1 cellular context compared by ENCODE assay signal in the genomic region with DNA sequence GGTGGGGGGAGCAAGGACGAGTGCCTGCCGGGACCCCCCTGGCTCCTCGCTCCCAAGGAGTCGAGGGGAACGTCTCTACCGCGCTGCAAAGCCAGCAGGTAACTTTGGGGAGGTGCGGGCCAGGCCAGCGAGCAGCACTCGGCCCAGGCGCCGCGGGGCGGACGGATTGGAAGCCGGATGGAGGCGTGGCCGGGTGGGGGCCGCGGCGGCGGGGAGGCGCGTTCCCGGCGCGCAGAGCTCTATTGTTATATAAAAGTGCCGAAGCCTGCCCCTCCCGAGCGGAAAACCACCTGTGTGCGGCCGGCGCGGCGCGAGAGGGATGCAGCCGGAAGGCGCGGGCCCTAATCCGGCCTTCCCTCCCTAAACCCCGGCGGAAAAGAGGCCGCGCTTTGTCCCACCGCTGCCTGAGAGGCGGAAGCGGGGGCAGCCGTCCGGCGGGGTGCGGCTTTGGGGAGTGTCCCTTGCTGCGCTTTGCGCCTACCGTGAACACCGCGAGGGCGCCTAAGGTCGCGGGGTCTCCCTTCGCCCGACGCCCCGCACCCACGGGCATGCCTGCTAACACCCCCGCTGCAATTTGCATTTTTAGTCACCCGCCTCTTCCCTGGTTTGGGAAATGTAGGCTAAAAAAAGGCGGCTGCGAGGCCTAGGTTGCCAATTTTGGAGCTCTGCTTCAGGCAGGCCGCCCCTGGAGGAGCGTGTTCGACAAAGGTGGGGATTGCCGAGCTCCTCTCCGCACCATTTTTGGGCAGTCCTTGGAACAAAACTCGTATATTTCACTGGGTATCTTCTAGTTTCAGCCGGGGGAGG.
TF ChIP-seq lines count a peak whose summit lies in the region.

No MANE protein-coding gene starts in this region.

TF ChIP-seq in HepG2, 621 proteins besides CTCF, POLR2A, EP300 and RAD21 (continued from another document and continues in another):
- TF ChIP-seq JUN (CRISPR knock-in tag; IDR thresholded peaks at IDR 0.05) (no peak), KLF15 (CRISPR knock-in tag; IDR thresholded peaks at IDR 0.05; ENCODE audit: borderline replicate concordance) (peak; percentile 41; the same call in 1 of the 2 replicates), ZNF33B (CRISPR knock-in tag; IDR thresholded peaks at IDR 0.05) (no peak; the same call in 1 of the 2 replicates), MBD4 (IDR thresholded peaks at IDR 0.05; ENCODE audit: borderline replicate concordance, low read length) (no peak), ZNF530 (CRISPR knock-in tag; IDR thresholded peaks at IDR 0.05; ENCODE audit: low read depth) (no peak), PITX1 (CRISPR knock-in tag; IDR thresholded peaks at IDR 0.05) (peak; percentile 61), ZNF317 (CRISPR knock-in tag; IDR thresholded peaks at IDR 0.05) (peak; percentile 83; the same call in 1 of the 2 replicates), KMT2A (CRISPR knock-in tag; IDR thresholded peaks at IDR 0.05) (no peak; the same call in 1 of the 2 replicates), CREM (IDR thresholded peaks at IDR 0.05) (peak; percentile 28; the same call in 1 of the 2 replicates), CREM (CRISPR knock-in tag; IDR thresholded peaks at IDR 0.05) (no peak), ZNF33A (CRISPR knock-in tag; IDR thresholded peaks at IDR 0.05; ENCODE audit: borderline replicate concordance) (0 out of 2 replicates have a peak, but pooled peaks have one; percentile 21), MTA1 (CRISPR knock-in tag; IDR thresholded peaks at IDR 0.05; ENCODE audit: borderline replicate concordance) (0 out of 2 replicates have a peak, but pooled peaks have one; percentile 22), ZNF337 (CRISPR knock-in tag; IDR thresholded peaks at IDR 0.05; ENCODE audit: borderline replicate concordance, low read depth) (no peak), NFATC3 (CRISPR knock-in tag; IDR thresholded peaks at IDR 0.05) (no peak), ZSCAN12 (CRISPR knock-in tag; IDR thresholded peaks at IDR 0.05) (no peak), ZNF605 (CRISPR knock-in tag; IDR thresholded peaks at IDR 0.05) (peak; percentile 9), TBP (CRISPR knock-in tag; IDR thresholded peaks at IDR 0.05) (no peak), ZNF12 (CRISPR knock-in tag; IDR thresholded peaks at IDR 0.05) (no peak; the same call in 1 of the 2 replicates)
- TF ChIP-seq, protein P1, sequence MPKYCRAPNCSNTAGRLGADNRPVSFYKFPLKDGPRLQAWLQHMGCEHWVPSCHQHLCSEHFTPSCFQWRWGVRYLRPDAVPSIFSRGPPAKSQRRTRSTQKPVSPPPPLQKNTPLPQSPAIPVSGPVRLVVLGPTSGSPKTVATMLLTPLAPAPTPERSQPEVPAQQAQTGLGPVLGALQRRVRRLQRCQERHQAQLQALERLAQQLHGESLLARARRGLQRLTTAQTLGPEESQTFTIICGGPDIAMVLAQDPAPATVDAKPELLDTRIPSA (CRISPR knock-in tag; IDR thresholded peaks at IDR 0.05; ENCODE audit: borderline replicate concordance), result no peak
- TF ChIP-seq, protein P2, sequence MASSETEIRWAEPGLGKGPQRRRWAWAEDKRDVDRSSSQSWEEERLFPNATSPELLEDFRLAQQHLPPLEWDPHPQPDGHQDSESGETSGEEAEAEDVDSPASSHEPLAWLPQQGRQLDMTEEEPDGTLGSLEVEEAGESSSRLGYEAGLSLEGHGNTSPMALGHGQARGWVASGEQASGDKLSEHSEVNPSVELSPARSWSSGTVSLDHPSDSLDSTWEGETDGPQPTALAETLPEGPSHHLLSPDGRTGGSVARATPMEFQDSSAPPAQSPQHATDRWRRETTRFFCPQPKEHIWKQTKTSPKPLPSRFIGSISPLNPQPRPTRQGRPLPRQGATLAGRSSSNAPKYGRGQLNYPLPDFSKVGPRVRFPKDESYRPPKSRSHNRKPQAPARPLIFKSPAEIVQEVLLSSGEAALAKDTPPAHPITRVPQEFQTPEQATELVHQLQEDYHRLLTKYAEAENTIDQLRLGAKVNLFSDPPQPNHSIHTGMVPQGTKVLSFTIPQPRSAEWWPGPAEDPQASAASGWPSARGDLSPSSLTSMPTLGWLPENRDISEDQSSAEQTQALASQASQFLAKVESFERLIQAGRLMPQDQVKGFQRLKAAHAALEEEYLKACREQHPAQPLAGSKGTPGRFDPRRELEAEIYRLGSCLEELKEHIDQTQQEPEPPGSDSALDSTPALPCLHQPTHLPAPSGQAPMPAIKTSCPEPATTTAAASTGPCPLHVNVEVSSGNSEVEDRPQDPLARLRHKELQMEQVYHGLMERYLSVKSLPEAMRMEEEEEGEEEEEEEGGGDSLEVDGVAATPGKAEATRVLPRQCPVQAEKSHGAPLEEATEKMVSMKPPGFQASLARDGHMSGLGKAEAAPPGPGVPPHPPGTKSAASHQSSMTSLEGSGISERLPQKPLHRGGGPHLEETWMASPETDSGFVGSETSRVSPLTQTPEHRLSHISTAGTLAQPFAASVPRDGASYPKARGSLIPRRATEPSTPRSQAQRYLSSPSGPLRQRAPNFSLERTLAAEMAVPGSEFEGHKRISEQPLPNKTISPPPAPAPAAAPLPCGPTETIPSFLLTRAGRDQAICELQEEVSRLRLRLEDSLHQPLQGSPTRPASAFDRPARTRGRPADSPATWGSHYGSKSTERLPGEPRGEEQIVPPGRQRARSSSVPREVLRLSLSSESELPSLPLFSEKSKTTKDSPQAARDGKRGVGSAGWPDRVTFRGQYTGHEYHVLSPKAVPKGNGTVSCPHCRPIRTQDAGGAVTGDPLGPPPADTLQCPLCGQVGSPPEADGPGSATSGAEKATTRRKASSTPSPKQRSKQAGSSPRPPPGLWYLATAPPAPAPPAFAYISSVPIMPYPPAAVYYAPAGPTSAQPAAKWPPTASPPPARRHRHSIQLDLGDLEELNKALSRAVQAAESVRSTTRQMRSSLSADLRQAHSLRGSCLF (CRISPR knock-in tag; IDR thresholded peaks at IDR 0.05; ENCODE audit: borderline replicate concordance), result no peak
- TF ChIP-seq, protein P3, sequence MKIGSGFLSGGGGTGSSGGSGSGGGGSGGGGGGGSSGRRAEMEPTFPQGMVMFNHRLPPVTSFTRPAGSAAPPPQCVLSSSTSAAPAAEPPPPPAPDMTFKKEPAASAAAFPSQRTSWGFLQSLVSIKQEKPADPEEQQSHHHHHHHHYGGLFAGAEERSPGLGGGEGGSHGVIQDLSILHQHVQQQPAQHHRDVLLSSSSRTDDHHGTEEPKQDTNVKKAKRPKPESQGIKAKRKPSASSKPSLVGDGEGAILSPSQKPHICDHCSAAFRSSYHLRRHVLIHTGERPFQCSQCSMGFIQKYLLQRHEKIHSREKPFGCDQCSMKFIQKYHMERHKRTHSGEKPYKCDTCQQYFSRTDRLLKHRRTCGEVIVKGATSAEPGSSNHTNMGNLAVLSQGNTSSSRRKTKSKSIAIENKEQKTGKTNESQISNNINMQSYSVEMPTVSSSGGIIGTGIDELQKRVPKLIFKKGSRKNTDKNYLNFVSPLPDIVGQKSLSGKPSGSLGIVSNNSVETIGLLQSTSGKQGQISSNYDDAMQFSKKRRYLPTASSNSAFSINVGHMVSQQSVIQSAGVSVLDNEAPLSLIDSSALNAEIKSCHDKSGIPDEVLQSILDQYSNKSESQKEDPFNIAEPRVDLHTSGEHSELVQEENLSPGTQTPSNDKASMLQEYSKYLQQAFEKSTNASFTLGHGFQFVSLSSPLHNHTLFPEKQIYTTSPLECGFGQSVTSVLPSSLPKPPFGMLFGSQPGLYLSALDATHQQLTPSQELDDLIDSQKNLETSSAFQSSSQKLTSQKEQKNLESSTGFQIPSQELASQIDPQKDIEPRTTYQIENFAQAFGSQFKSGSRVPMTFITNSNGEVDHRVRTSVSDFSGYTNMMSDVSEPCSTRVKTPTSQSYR (CRISPR knock-in tag; IDR thresholded peaks at IDR 0.05; ENCODE audit: borderline replicate concordance), result 0 out of 2 replicates have a peak, but pooled peaks have one; percentile 33
- TF ChIP-seq, protein P4, sequence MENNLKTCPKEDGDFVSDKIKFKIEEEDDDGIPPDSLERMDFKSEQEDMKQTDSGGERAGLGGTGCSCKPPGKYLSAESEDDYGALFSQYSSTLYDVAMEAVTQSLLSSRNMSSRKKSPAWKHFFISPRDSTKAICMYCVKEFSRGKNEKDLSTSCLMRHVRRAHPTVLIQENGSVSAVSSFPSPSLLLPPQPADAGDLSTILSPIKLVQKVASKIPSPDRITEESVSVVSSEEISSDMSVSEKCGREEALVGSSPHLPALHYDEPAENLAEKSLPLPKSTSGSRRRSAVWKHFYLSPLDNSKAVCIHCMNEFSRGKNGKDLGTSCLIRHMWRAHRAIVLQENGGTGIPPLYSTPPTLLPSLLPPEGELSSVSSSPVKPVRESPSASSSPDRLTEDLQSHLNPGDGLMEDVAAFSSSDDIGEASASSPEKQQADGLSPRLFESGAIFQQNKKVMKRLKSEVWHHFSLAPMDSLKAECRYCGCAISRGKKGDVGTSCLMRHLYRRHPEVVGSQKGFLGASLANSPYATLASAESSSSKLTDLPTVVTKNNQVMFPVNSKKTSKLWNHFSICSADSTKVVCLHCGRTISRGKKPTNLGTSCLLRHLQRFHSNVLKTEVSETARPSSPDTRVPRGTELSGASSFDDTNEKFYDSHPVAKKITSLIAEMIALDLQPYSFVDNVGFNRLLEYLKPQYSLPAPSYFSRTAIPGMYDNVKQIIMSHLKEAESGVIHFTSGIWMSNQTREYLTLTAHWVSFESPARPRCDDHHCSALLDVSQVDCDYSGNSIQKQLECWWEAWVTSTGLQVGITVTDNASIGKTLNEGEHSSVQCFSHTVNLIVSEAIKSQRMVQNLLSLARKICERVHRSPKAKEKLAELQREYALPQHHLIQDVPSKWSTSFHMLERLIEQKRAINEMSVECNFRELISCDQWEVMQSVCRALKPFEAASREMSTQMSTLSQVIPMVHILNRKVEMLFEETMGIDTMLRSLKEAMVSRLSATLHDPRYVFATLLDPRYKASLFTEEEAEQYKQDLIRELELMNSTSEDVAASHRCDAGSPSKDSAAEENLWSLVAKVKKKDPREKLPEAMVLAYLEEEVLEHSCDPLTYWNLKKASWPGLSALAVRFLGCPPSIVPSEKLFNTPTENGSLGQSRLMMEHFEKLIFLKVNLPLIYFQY (CRISPR knock-in tag; IDR thresholded peaks at IDR 0.05; ENCODE audit: borderline replicate concordance), result 0 out of 2 replicates have a peak, but pooled peaks have one; percentile 17
- TF ChIP-seq, protein P5, sequence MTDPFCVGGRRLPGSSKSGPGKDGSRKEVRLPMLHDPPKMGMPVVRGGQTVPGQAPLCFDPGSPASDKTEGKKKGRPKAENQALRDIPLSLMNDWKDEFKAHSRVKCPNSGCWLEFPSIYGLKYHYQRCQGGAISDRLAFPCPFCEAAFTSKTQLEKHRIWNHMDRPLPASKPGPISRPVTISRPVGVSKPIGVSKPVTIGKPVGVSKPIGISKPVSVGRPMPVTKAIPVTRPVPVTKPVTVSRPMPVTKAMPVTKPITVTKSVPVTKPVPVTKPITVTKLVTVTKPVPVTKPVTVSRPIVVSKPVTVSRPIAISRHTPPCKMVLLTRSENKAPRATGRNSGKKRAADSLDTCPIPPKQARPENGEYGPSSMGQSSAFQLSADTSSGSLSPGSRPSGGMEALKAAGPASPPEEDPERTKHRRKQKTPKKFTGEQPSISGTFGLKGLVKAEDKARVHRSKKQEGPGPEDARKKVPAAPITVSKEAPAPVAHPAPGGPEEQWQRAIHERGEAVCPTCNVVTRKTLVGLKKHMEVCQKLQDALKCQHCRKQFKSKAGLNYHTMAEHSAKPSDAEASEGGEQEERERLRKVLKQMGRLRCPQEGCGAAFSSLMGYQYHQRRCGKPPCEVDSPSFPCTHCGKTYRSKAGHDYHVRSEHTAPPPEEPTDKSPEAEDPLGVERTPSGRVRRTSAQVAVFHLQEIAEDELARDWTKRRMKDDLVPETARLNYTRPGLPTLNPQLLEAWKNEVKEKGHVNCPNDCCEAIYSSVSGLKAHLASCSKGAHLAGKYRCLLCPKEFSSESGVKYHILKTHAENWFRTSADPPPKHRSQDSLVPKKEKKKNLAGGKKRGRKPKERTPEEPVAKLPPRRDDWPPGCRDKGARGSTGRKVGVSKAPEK (CRISPR knock-in tag; IDR thresholded peaks at IDR 0.05; ENCODE audit: borderline replicate concordance), result no peak
- TF ChIP-seq, protein P6, sequence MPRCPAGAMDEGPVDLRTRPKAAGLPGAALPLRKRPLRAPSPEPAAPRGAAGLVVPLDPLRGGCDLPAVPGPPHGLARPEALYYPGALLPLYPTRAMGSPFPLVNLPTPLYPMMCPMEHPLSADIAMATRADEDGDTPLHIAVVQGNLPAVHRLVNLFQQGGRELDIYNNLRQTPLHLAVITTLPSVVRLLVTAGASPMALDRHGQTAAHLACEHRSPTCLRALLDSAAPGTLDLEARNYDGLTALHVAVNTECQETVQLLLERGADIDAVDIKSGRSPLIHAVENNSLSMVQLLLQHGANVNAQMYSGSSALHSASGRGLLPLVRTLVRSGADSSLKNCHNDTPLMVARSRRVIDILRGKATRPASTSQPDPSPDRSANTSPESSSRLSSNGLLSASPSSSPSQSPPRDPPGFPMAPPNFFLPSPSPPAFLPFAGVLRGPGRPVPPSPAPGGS (CRISPR knock-in tag; IDR thresholded peaks at IDR 0.05), result peak; percentile 92; the same call in 1 of the 2 replicates
- TF ChIP-seq, protein P7, sequence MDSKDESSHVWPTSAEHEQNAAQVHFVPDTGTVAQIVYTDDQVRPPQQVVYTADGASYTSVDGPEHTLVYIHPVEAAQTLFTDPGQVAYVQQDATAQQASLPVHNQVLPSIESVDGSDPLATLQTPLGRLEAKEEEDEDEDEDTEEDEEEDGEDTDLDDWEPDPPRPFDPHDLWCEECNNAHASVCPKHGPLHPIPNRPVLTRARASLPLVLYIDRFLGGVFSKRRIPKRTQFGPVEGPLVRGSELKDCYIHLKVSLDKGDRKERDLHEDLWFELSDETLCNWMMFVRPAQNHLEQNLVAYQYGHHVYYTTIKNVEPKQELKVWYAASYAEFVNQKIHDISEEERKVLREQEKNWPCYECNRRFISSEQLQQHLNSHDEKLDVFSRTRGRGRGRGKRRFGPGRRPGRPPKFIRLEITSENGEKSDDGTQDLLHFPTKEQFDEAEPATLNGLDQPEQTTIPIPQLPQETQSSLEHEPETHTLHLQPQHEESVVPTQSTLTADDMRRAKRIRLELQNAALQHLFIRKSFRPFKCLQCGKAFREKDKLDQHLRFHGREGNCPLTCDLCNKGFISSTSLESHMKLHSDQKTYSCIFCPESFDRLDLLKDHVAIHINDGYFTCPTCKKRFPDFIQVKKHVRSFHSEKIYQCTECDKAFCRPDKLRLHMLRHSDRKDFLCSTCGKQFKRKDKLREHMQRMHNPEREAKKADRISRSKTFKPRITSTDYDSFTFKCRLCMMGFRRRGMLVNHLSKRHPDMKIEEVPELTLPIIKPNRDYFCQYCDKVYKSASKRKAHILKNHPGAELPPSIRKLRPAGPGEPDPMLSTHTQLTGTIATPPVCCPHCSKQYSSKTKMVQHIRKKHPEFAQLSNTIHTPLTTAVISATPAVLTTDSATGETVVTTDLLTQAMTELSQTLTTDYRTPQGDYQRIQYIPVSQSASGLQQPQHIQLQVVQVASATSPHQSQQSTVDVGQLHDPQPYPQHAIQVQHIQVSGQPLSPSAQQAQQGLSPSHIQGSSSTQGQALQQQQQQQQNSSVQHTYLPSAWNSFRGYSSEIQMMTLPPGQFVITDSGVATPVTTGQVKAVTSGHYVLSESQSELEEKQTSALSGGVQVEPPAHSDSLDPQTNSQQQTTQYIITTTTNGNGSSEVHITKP (CRISPR knock-in tag; IDR thresholded peaks at IDR 0.05; ENCODE audit: low read depth), result 0 out of 2 replicates have a peak, but pooled peaks have one; percentile 64
- TF ChIP-seq, protein P8, sequence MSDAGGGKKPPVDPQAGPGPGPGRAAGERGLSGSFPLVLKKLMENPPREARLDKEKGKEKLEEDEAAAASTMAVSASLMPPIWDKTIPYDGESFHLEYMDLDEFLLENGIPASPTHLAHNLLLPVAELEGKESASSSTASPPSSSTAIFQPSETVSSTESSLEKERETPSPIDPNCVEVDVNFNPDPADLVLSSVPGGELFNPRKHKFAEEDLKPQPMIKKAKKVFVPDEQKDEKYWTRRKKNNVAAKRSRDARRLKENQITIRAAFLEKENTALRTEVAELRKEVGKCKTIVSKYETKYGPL (CRISPR knock-in tag; IDR thresholded peaks at IDR 0.05), result no peak
